In the genomic region with DNA sequence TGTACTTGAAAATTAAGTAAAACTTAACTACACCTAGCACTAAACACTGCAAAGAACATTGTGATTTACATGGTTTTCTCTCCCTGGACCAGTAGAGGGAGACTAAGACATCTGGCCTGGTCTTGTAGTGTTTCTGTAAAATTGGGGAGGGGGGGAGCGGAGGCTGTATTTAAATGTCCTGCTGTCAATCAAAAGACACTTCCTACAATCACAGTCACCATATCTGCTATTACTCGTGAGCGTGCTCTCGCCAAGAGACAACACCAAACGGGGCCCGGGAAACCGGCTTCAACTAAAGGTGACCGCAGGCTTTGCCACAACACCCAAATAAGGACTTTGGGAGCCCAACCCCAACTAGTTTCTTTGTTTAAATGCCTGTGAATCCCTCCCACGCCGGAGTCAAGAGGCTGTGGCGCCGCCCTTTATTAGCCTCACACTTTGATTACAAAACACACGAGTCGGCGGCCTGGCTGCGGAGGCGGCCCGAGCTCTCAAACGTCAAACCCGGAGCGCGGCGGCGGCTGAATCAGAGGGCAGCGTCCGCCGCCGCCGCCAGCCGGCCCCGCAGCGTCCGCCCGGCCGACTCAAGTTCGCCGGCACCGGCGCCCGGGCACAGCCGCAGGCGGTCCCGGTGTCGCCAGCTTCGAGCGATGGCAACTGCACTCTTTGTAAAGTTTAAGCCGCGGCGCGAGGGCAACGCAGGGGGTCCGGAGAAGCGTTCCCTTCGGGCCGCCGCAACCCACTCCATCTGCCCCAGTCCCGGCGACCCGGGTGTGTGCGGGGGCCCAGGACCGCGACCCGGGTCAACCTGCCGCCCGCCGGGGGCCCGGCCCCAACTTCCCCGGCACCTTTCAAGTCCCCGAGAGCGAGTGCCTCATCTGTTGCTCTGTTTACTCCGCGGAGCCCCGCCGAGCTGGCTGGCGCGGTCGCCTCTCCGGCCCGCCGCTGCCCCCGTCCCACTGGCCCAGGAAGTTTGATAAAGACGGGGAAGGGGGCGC, we compare ENCODE assay signal across 8 cellular contexts. TPM values are rescaled to one million over a fixed set of nuclear protein-coding genes. Genes with fewer than 3 reads are reported as not detected.
A peak's percentile ranks its signal among the peaks of the same experiment; 100 is the strongest.
DNase-seq lines count a peak whose midpoint lies in the region; ATAC-seq and TF ChIP-seq lines count a peak whose summit lies in the region.

No MANE protein-coding gene starts in this region.

- TF ChIP-seq CTCF in astrocyte of the cerebellum (IDR thresholded peaks at IDR 0.05; ENCODE audit: low read depth, low read length, missing control alignments): peak; percentile 89
- TF ChIP-seq CTCF in hepatocyte (IDR thresholded peaks at IDR 0.05; ENCODE audit: poor library complexity): peak; percentile 79

- H2AFZ ChIP-seq in hepatocyte: peak overlapping the region; percentile 84

- under 1% methylated on average over 59 of the region's 83 CpGs for WGBS in hepatocyte (ENCODE audit: low lambda C conversion rate, missing lambda C conversion rate)
- 0 to 1% methylated on average over 75 to 83 of the region's 83 CpGs for WGBS in aorta, 2 donors

- DNase-seq in NCI-H2029 (lab: John Stamatoyannopoulos, UW) (peak; percentile 98), T-helper 9 cell (peak; percentile 82), astrocyte of the cerebellum (ENCODE audit: low read depth) (peak; percentile 83), hepatocyte (ENCODE audit: low spot score) (peak; percentile 95), aorta (peak; percentile 93 to 96)

- in situ Hi-C loops in astrocyte of the cerebellum (cut with HindIII; ENCODE audit: low sequenced_read_pairs): no loop called here

- ATAC-seq in GM18498 (IDR thresholded peaks at IDR 0.05; ENCODE audit: unreplicated experiment) (peak; percentile 48), HG02981 (IDR thresholded peaks at IDR 0.05; ENCODE audit: unreplicated experiment) (peak; percentile 53), aorta (ENCODE audit: low FRiP score) (peak; percentile 86)

- H3K9me3 ChIP-seq in hepatocyte (ENCODE audit: low read depth): no peaks in the 10 kb centered on the region
- no peaks in the 10 kb centered on the region for H3K9me3 ChIP-seq in aorta (ENCODE audit: control insufficient read depth, low read length)

- H4K20me1 ChIP-seq in hepatocyte (ENCODE audit: insufficient read depth, poor library complexity, severe bottlenecking): no peaks in the 10 kb centered on the region

- H3K4me2 ChIP-seq in hepatocyte: peak overlapping the region; percentile 76

- H3K27ac ChIP-seq in hepatocyte (peak overlapping the region; percentile 81), rectal smooth muscle tissue (ENCODE audit: low read depth, low read length) (peak overlapping the region; percentile 97), aorta (ENCODE audit: low read depth in 1 of 2, low read length in 2 of 2) (peak overlapping the region; percentile 95 to 97)

- H3K4me3 ChIP-seq in astrocyte of the cerebellum (ENCODE audit: low read depth, low read length) (peak overlapping the region; percentile 82), hepatocyte (peak overlapping the region; percentile 30), rectal smooth muscle tissue (ENCODE audit: low read length) (peak overlapping the region; percentile 73), aorta (ENCODE audit: low read length in 2 of 2) (peak overlapping the region; percentile 98 to 100)

- intact Hi-C loops in aorta (cut with DNase I): loop anchor here (2.0 kb wide), 1 partner anchor 151 kb away; no protein-coding TSS in a partner anchor

- H3K79me2 ChIP-seq in hepatocyte: peaks cover 43% of the 10 kb centered on the region

- peaks cover 11% of the 10 kb centered on the region for H3K27me3 ChIP-seq in hepatocyte
- H3K27me3 ChIP-seq in rectal smooth muscle tissue (ENCODE audit: control insufficient read depth, insufficient read depth, low read length): no peaks in the 10 kb centered on the region
- H3K27me3 ChIP-seq in aorta (ENCODE audit: control insufficient read depth in 1 of 2, insufficient read depth in 2 of 2, low read length in 1 of 2): no peaks in the 10 kb centered on the region

- H3K9me2 ChIP-seq in hepatocyte (replicated peaks; ENCODE audit: insufficient read depth): no peaks in the 10 kb centered on the region

- H3K4me1 ChIP-seq in hepatocyte (ENCODE audit: insufficient read depth) (no peaks in the 10 kb centered on the region), rectal smooth muscle tissue (ENCODE audit: control insufficient read depth, insufficient read depth, low read length) (peaks cover 6% of the 10 kb centered on the region), aorta (ENCODE audit: control insufficient read depth in 1 of 2, insufficient read depth in 2 of 2, low read length in 2 of 2) (no peaks in the 10 kb centered on the region)

- H3K9ac ChIP-seq in rectal smooth muscle tissue (ENCODE audit: low read length): peak overlapping the region; percentile 86

- H3K36me3 ChIP-seq in hepatocyte (replicated peaks; ENCODE audit: insufficient read depth, low read depth): no peaks in the 10 kb centered on the region
- no peaks in the 10 kb centered on the region for H3K36me3 ChIP-seq in rectal smooth muscle tissue (ENCODE audit: control insufficient read depth, insufficient read depth, low read length)
- H3K36me3 ChIP-seq in aorta (ENCODE audit: control insufficient read depth in 1 of 2, insufficient read depth in 2 of 2, low read length in 1 of 2): no peaks in the 10 kb centered on the region

RNA-seq across cellular contexts. Expression of a gene that starts 1.3 kb away (rescaled TPM):
- total RNA-seq in hepatocyte (5.5 and 7.0 TPM in 2 replicates), aorta (10 to 100 TPM; 19.5 to 24.9 TPM)
- polyA plus RNA-seq in hepatocyte (0.75 and 1.4 TPM in 2 replicates), aorta (1 to 10 TPM; 4.1 to 9.5 TPM)

Comparison
In these comparisons a context has a peak if more than half of its experiments do, and no peak if none do; other contexts are left out.
1. Peak in every context shown above with its lines: DNase-seq, ATAC-seq, H3K4me3 ChIP-seq and H3K27ac ChIP-seq.
2. H3K4me3 ChIP-seq: peak in every context shown above with its lines; median percentile 99 in aorta; 82 in astrocyte of the cerebellum; 73 in rectal smooth muscle tissue; 30 in hepatocyte.